ENCODE assay signal across 6 cellular contexts in the genomic region with DNA sequence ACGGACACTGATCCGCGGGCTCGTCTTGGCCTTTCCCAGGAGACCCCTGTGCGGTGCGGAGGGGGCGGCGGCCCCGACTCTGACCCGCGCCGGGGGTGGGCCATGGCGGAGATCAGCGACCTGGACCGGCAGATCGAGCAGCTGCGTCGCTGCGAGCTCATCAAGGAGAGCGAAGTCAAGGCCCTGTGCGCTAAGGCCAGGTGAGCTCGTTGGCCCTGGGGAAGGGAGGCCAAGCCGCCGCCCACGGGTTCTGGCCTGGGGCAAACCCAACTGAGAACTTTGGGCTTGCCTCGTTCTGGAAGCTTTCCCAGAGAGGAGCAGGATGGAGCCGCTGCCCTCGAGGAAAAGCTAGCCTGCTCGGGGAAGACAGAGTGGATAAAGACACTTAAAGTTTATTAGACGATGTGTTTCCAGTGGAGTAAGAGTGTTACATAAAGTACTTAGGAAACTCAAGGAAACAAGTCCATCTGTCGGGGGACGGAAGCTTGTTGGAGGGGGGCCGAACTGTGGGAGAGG. TPM values are rescaled to one million over a fixed set of nuclear protein-coding genes. Genes with fewer than 3 reads are reported as not detected.
A peak's percentile ranks its signal among the peaks of the same experiment; 100 is the strongest.
DNase-seq lines count a peak whose midpoint lies in the region; ATAC-seq, FAIRE-seq and TF ChIP-seq lines count a peak whose summit lies in the region.

No MANE protein-coding gene starts in this region.

- peak overlapping the region; percentile 85 to 98 (median 94) for H3K27ac Mint-ChIP-seq in naive thymus-derived CD8-positive, alpha-beta T cell

- H3K4me3 Mint-ChIP-seq in naive thymus-derived CD8-positive, alpha-beta T cell = peak overlapping the region; percentile 87 to 98 (median 96)

- no peaks in the 10 kb centered on the region for H3K9me3 Mint-ChIP-seq in naive thymus-derived CD8-positive, alpha-beta T cell

- no peak for FAIRE-seq in D721Med (lab: Jason Lieb, UNC)

- POLR2A ChIA-PET in naive thymus-derived CD8-positive, alpha-beta T cell (lab: Charles Lee) = interaction anchor here (0.6 to 11.2 kb wide), 8 partner anchors 10 to 1783 kb away, joined by 3 to 127 read pairs (median 5); partner anchors contain the start of genes ALDOA, CORO1A and TBX6

- in situ Hi-C loops in astrocyte of the cerebellum (cut with HindIII; ENCODE audit: low sequenced_read_pairs) = loop anchor here (5.0 to 10.0 kb wide), 2 partner anchors 41 to 318 kb away; partner anchors contain the start of gene ZNF48

- H3K4me1 Mint-ChIP-seq in naive thymus-derived CD8-positive, alpha-beta T cell = peaks cover 18 to 49% (median 38%) of the 10 kb centered on the region in 4 donors

- TF ChIP-seq CTCF in AG09309 (IDR thresholded peaks at IDR 0.05; ENCODE audit: control insufficient read depth, insufficient read depth, low read depth, low read length, missing control alignments) (no peak), astrocyte of the cerebellum (IDR thresholded peaks at IDR 0.05; ENCODE audit: low read depth, low read length, missing control alignments) (no peak), D721Med (IDR thresholded peaks at IDR 0.05; ENCODE audit: insufficient read depth, missing control alignments) (no peak)

- peak overlapping the region; percentile 95 for H3K4me3 ChIP-seq in AG09309 (ENCODE audit: control insufficient read depth, low read depth, low read length)
- H3K4me3 ChIP-seq in astrocyte of the cerebellum (ENCODE audit: low read depth, low read length) = peak overlapping the region; percentile 97

- DNase-seq in AG09309 (ENCODE audit: low read depth) (no peak), astrocyte of the cerebellum (ENCODE audit: low read depth) (no peak), NCI-H226 (no peak), D721Med (ENCODE audit: insufficient read length, low spot score) (no peak)
- DNase-seq in naive thymus-derived CD8-positive, alpha-beta T cell = peak in 1 of 10 donors; percentile 65

- peaks cover 0 to 46% (median 7%) of the 10 kb centered on the region in 3 donors for H3K36me3 Mint-ChIP-seq in naive thymus-derived CD8-positive, alpha-beta T cell

- ATAC-seq in HG02763 (IDR thresholded peaks at IDR 0.05; ENCODE audit: unreplicated experiment) = peak; percentile 14
- ATAC-seq in naive thymus-derived CD8-positive, alpha-beta T cell = peak; percentile 49 to 51

- no peaks in the 10 kb centered on the region for H3K27me3 Mint-ChIP-seq in naive thymus-derived CD8-positive, alpha-beta T cell

RNA-seq across cellular contexts. Expression of gene PPP4C, which starts 0.5 kb away (rescaled TPM):
- 10 to 100 TPM; 82.8 to 83.4 TPM for total RNA-seq in naive thymus-derived CD8-positive, alpha-beta T cell
- polyA plus RNA-seq in naive thymus-derived CD8-positive, alpha-beta T cell = 100 to 1,000 TPM; 153 to 199 (median 161) TPM

RNA-seq across cellular contexts. Expression of gene ALDOA, which starts 10.8 kb away (rescaled TPM):
- total RNA-seq in naive thymus-derived CD8-positive, alpha-beta T cell = 100 to 1,000 TPM; 580 to 594 TPM
- polyA plus RNA-seq in naive thymus-derived CD8-positive, alpha-beta T cell = 1,000 to 10,000 TPM in 1 of 3 donors, 100 to 1,000 TPM in 2; 798 to 1,176 (median 994) TPM

RNA-seq across cellular contexts. Expression of gene TBX6, which starts 15.4 kb away (rescaled TPM):
- 1 to 10 TPM; 2.4 to 2.5 TPM for total RNA-seq in naive thymus-derived CD8-positive, alpha-beta T cell
- polyA plus RNA-seq in naive thymus-derived CD8-positive, alpha-beta T cell = under 1 TPM; 0.15 to 0.25 (median 0.25) TPM

RNA-seq across cellular contexts. Expression of gene YPEL3, which starts 19.7 kb away (rescaled TPM):
- 100 to 1,000 TPM; 254 to 264 TPM for total RNA-seq in naive thymus-derived CD8-positive, alpha-beta T cell
- polyA plus RNA-seq in naive thymus-derived CD8-positive, alpha-beta T cell = 100 to 1,000 TPM; 201 to 301 (median 206) TPM

RNA-seq across cellular contexts. Expression of gene GDPD3, which starts 37.0 kb away (rescaled TPM):
- total RNA-seq in naive thymus-derived CD8-positive, alpha-beta T cell = 10 to 100 TPM; 19.8 to 25.0 TPM
- under 1 TPM in 1 of 3 donors, not detected in 2; 0.18 TPM for polyA plus RNA-seq in naive thymus-derived CD8-positive, alpha-beta T cell
